Comparison of ENCODE assay signal across 15 cellular contexts in the genomic region with DNA sequence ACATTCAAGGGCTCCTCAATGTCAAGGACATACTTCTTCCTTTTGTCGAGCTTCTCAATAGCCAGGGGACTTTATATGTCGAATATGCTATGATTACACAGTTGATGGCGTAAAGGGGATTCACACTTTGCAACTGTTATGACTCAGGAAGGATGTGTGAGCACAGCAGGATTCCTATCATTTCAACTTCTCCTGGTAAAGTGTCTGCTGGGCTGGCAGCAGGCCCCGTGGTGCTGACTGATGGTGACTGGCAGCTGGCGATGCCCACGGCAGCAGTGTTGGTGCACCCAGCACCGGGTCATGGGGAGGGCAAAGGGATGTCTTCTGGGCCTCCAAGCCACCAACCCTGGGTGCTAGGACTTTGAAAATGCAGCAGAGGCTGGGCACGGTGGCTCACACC. TPM values are rescaled to one million over a fixed set of nuclear protein-coding genes. Genes with fewer than 3 reads are reported as not detected.
A peak's percentile ranks its signal among the peaks of the same experiment; 100 is the strongest.
DNase-seq lines count a peak whose midpoint lies in the region; ATAC-seq, FAIRE-seq and TF ChIP-seq lines count a peak whose summit lies in the region.
"Had no signal": no experiment of that assay in that cellular context is flagged by ENCODE, and none has a peak within 500 bp of the region (broad histone marks: within the 10 kb centered on the region; RNA-seq: fewer than 3 reads in every experiment).

No MANE protein-coding gene starts in this region.

- H3K4me1 ChIP-seq in left ventricle myocardium inferior (no peaks in the 10 kb centered on the region), OCI-LY1 (ENCODE audit: insufficient read depth, low read length, severe bottlenecking) (peaks cover 56% of the 10 kb centered on the region)

- H3K4me3 Mint-ChIP-seq in stimulated activated memory B cell treated with anti-CD40 and anti-IgM and Interleukin-4, amounts not matched to agents 10 μg/mL and 1 μg/mL and 100 μg/mL, for 72 hours, result peak overlapping the region; percentile 9
- H3K4me3 Mint-ChIP-seq in nephron progenitor cell, result no peak overlapping the region
- H3K4me3 Mint-ChIP-seq: activated CD4-positive, alpha-beta memory T cell treated with anti-CD3 and anti-CD28 coated beads for 36 hours had no signal

- ATAC-seq in Right ventricle myocardium inferior, result peak; percentile 33
- peak; percentile 9 for ATAC-seq in stimulated activated memory B cell treated with anti-CD40 and anti-IgM and Interleukin-4, amounts not matched to agents 10 μg/mL and 1 μg/mL and 100 μg/mL, for 72 hours
- ATAC-seq: HepG2 had no signal

- H3F3A ChIP-seq in OCI-LY1 (ENCODE audit: insufficient read depth, low read length), result peaks cover 18% of the 10 kb centered on the region; the same call in 1 of the 2 replicates

- peaks cover 57% of the 10 kb centered on the region for H3K4me1 Mint-ChIP-seq in stimulated activated memory B cell treated with anti-CD40 and anti-IgM and Interleukin-4, amounts not matched to agents 10 μg/mL and 1 μg/mL and 100 μg/mL, for 72 hours
- no peaks in the 10 kb centered on the region for H3K4me1 Mint-ChIP-seq in nephron progenitor cell

- H3K4me3 ChIP-seq in left ventricle myocardium inferior (no peak overlapping the region), OCI-LY1 (ENCODE audit: low read depth, low read length, poor library complexity, severe bottlenecking) (no peak overlapping the region)
- H3K4me3 ChIP-seq: Peyer's patch, skin epidermis had no signal

- no peaks in the 10 kb centered on the region for H3K27me3 ChIP-seq in left ventricle myocardium inferior (ENCODE audit: low read depth)
- no peaks in the 10 kb centered on the region for H3K27me3 ChIP-seq in OCI-LY1 (ENCODE audit: insufficient read depth, low read length)
- H3K27me3 ChIP-seq: Peyer's patch had no signal

- DNase-seq in Right ventricle myocardium inferior (ENCODE audit: missing footprints) (no peak), left ventricle myocardium inferior (no peak), dermis microvascular lymphatic vessel endothelial cell (ENCODE audit: low read depth in 2 of 2) (peak; percentile 34 to 35), HTR-8/SVneo (ENCODE audit: insufficient read length, low spot score) (no peak), nephron progenitor cell (no peak), dedifferentiated amniotic fluid mesenchymal stem cell (ENCODE audit: extremely low spot score) (no peak)
- DNase-seq: activated CD4-positive, alpha-beta memory T cell treated with anti-CD3 and anti-CD28 coated beads for 36 hours; activated gamma-delta T cell; DMS153; NCI-H1417; Peyer's patch had no signal

- no peaks in the 10 kb centered on the region for H3K27me3 Mint-ChIP-seq in stimulated activated memory B cell treated with anti-CD40 and anti-IgM and Interleukin-4, amounts not matched to agents 10 μg/mL and 1 μg/mL and 100 μg/mL, for 72 hours
- H3K27me3 Mint-ChIP-seq in nephron progenitor cell (ENCODE audit: low read depth, poor library complexity), result peaks cover 3% of the 10 kb centered on the region
- H3K27me3 Mint-ChIP-seq: activated CD4-positive, alpha-beta memory T cell treated with anti-CD3 and anti-CD28 coated beads for 36 hours had no signal

- no peaks in the 10 kb centered on the region for H3K36me3 ChIP-seq in left ventricle myocardium inferior
- H3K36me3 ChIP-seq in OCI-LY1 (ENCODE audit: insufficient read depth, low read length), result no peaks in the 10 kb centered on the region
- H3K36me3 ChIP-seq: Peyer's patch had no signal

- peak overlapping the region; percentile 69 for H3K4me2 ChIP-seq in OCI-LY1 (ENCODE audit: low read length)

- no peak for TF ChIP-seq CTCF in left ventricle myocardium inferior (IDR thresholded peaks at IDR 0.05; ENCODE audit: borderline replicate concordance)
- no peak for TF ChIP-seq CTCF in OCI-LY1 (IDR thresholded peaks at IDR 0.05; ENCODE audit: low read length)
- no peak for TF ChIP-seq CTCF in nephron progenitor cell (IDR thresholded peaks at IDR 0.05)

- H3K9me3 ChIP-seq in left ventricle myocardium inferior (replicated peaks) (no peaks in the 10 kb centered on the region), OCI-LY1 (ENCODE audit: low read length) (no peaks in the 10 kb centered on the region)
- H3K9me3 ChIP-seq: Peyer's patch had no signal

- H2AFZ ChIP-seq in OCI-LY1 (ENCODE audit: low read length), result 0 out of 2 replicates have a peak overlapping the region, but pooled peaks have one; percentile 58

- no peaks in the 10 kb centered on the region for H3K36me3 Mint-ChIP-seq in stimulated activated memory B cell treated with anti-CD40 and anti-IgM and Interleukin-4, amounts not matched to agents 10 μg/mL and 1 μg/mL and 100 μg/mL, for 72 hours
- no peaks in the 10 kb centered on the region for H3K36me3 Mint-ChIP-seq in nephron progenitor cell (ENCODE audit: low read depth)
- H3K36me3 Mint-ChIP-seq: activated CD4-positive, alpha-beta memory T cell treated with anti-CD3 and anti-CD28 coated beads for 36 hours had no signal

- H3K9me3 Mint-ChIP-seq in stimulated activated memory B cell treated with anti-CD40 and anti-IgM and Interleukin-4, amounts not matched to agents 10 μg/mL and 1 μg/mL and 100 μg/mL, for 72 hours, result no peaks in the 10 kb centered on the region
- H3K9me3 Mint-ChIP-seq in nephron progenitor cell, result no peaks in the 10 kb centered on the region
- H3K9me3 Mint-ChIP-seq: activated CD4-positive, alpha-beta memory T cell treated with anti-CD3 and anti-CD28 coated beads for 36 hours had no signal

- peak overlapping the region; percentile 67 for H3K9ac ChIP-seq in OCI-LY1 (ENCODE audit: low read length)

- H3K27ac Mint-ChIP-seq in stimulated activated memory B cell treated with anti-CD40 and anti-IgM and Interleukin-4, amounts not matched to agents 10 μg/mL and 1 μg/mL and 100 μg/mL, for 72 hours, result peak overlapping the region; percentile 95
- H3K27ac Mint-ChIP-seq in nephron progenitor cell, result no peak overlapping the region

- H3K9me2 ChIP-seq in OCI-LY1 (ENCODE audit: low read depth, low read length), result no peaks in the 10 kb centered on the region

- no peaks in the 10 kb centered on the region for H4K20me1 ChIP-seq in OCI-LY1 (ENCODE audit: insufficient read depth, low read length)

- intact Hi-C loops in Right ventricle myocardium inferior (cut with DNase I) (no loop called here), left ventricle myocardium inferior (cut with micrococcal nuclease) (no loop called here)

- no peak for FAIRE-seq in HTR-8/SVneo (lab: Jason Lieb, UNC)
- FAIRE-seq: HepG2 had no signal

- no peak overlapping the region for H3K27ac ChIP-seq in left ventricle myocardium inferior (replicated peaks)
- peak overlapping the region; percentile 99 for H3K27ac ChIP-seq in OCI-LY1 (ENCODE audit: low read depth, low read length, poor library complexity, severe bottlenecking)

- H3K79me2 ChIP-seq in OCI-LY1 (ENCODE audit: insufficient read depth, low read length), result no peaks in the 10 kb centered on the region

RNA-seq across cellular contexts. Expression of a gene that starts 44.8 kb away (rescaled TPM):
- total RNA-seq in Right ventricle myocardium inferior (10.6 TPM), left ventricle myocardium inferior (10.5 TPM), dermis microvascular lymphatic vessel endothelial cell (30.9 and 49.3 TPM in 2 replicates)

RNA-seq across cellular contexts. Expression of a gene that starts 59.6 kb away (rescaled TPM):
- 3.4 TPM for total RNA-seq in Right ventricle myocardium inferior
- 2.9 TPM for total RNA-seq in left ventricle myocardium inferior
- 13.0 TPM in 2 replicates for total RNA-seq in dermis microvascular lymphatic vessel endothelial cell

Comparison
In these comparisons a context has a peak if more than half of its experiments do, and no peak if none do; other contexts are left out.
1. DNase-seq: peak in dermis microvascular lymphatic vessel endothelial cell (2 of 2); none in Right ventricle myocardium inferior (single experiment), left ventricle myocardium inferior (single experiment), HTR-8/SVneo (single experiment), nephron progenitor cell (single experiment) and dedifferentiated amniotic fluid mesenchymal stem cell (single experiment).